23 cellular contexts compared by ENCODE assay signal in genomic region chr12:98935847-98936246, GRCh38.
A peak's percentile ranks its signal among the peaks of the same experiment; 100 is the strongest.
DNase-seq lines count a peak whose midpoint lies in the region; ATAC-seq and TF ChIP-seq lines count a peak whose summit lies in the region.
"Had no signal": no experiment of that assay in that cellular context is flagged by ENCODE, and none has a peak within 500 bp of the region (broad histone marks: within the 10 kb centered on the region; RNA-seq: fewer than 3 reads in every experiment).

No MANE protein-coding gene starts in this region.

- dilution Hi-C loops in IMR-90 (cut with HindIII; ENCODE audit: low sequenced_read_pairs, unreplicated experiment): no loop called here

- H3K18ac ChIP-seq in IMR-90 (ENCODE audit: low read depth, low read length): no peak overlapping the region

- no peaks in the 10 kb centered on the region for H3K27me3 ChIP-seq in IMR-90 (ENCODE audit: control insufficient read depth, insufficient read depth, low read length)
- H3K27me3 ChIP-seq in adipocyte (replicated peaks; ENCODE audit: control insufficient read depth, insufficient read depth, low read length): no peaks in the 10 kb centered on the region
- H3K27me3 ChIP-seq: BE2C, BLaER1 had no signal

- intact Hi-C loops in IMR-90 (cut with micrococcal nuclease): loop anchor here (10.0 kb wide), 1 partner anchor 211 kb away; no protein-coding TSS in a partner anchor

- H3K14ac ChIP-seq in IMR-90 (replicated peaks; ENCODE audit: low read depth, low read length): no peak overlapping the region

- H3K4me1 ChIP-seq in IMR-90 (ENCODE audit: control insufficient read depth, insufficient read depth, low read length) (no peaks in the 10 kb centered on the region), adipocyte (ENCODE audit: control insufficient read depth, insufficient read depth, low read length) (peaks cover 7% of the 10 kb centered on the region)
- H3K4me1 ChIP-seq: BE2C, BLaER1 had no signal

- no peak for TF ChIP-seq RAD21 in IMR-90 (IDR thresholded peaks at IDR 0.05; ENCODE audit: low read length)

- no peak overlapping the region for H3K4me3 ChIP-seq in IMR-90 (ENCODE audit: insufficient read depth, low read depth, low read length)
- H3K4me3 ChIP-seq in adipocyte (ENCODE audit: low read length): no peak overlapping the region
- H3K4me3 ChIP-seq in fibroblast of the aortic adventitia (ENCODE audit: low read depth, low read length): no peak overlapping the region
- H3K4me3 ChIP-seq: BLaER1, GM12878 had no signal

- CTCF ChIA-PET in IMR-90 (lab: Yijun Ruan, JAX): interaction anchor here (1.0 kb wide), 1 partner anchor 63 kb away, joined by 3 read pairs; no protein-coding TSS in a partner anchor

- H3K9me3 ChIP-seq in IMR-90 (ENCODE audit: control insufficient read depth, insufficient read depth, low read length) (no peaks in the 10 kb centered on the region), adipocyte (ENCODE audit: control insufficient read depth, low read length) (peaks cover 6% of the 10 kb centered on the region)
- H3K9me3 ChIP-seq: BE2C had no signal

- no peak overlapping the region for H3K4ac ChIP-seq in IMR-90 (ENCODE audit: low read depth, low read length)

- no peak overlapping the region for H3K56ac ChIP-seq in IMR-90 (ENCODE audit: extremely low read depth, insufficient read depth, low read length)

- in situ Hi-C loops in IMR-90 (cut with MboI; ENCODE audit: low sequenced_read_pairs): no loop called here

- no peak overlapping the region for H3K9ac ChIP-seq in IMR-90 (ENCODE audit: low read depth, low read length)
- no peak overlapping the region for H3K9ac ChIP-seq in adipocyte (ENCODE audit: low read length)
- H3K9ac ChIP-seq: BLaER1 had no signal

- H2BK20ac ChIP-seq in IMR-90 (ENCODE audit: low read depth, low read length): no peak overlapping the region

- no peak overlapping the region for H3K4me2 ChIP-seq in IMR-90 (ENCODE audit: low read depth, low read length)
- H3K4me2 ChIP-seq: BLaER1 had no signal

- no peak overlapping the region for H2AK9ac ChIP-seq in IMR-90 (replicated peaks; ENCODE audit: low read depth, low read length, poor library complexity)

- H4K8ac ChIP-seq in IMR-90 (ENCODE audit: low read depth in 2 of 2, low read length in 2 of 2): no peak overlapping the region

- no peak overlapping the region for H2BK15ac ChIP-seq in IMR-90 (ENCODE audit: low read depth, low read length)

- no peak for DNase-seq in IMR-90
- peak; percentile 24 for DNase-seq in adipocyte (ENCODE audit: low read depth)
- DNase-seq in fibroblast of the aortic adventitia (ENCODE audit: low read depth): peak; percentile 8
- DNase-seq in NCI-H82 (lab: John Stamatoyannopoulos, UW): no peak
- DNase-seq: 8988T; ACHN; BE2C; C1 segment of cervical spinal cord; CD4-positive, alpha-beta memory T cell; CD4-positive, CD25-positive, alpha-beta regulatory T cell; CD8-positive, alpha-beta memory T cell; COR-L47; DMS 273 treated with DMSO at 0.1 percent for 48 hours; DMS153; DMS53; DMS79; DND-41; EL; GDM1 had no signal

- H3K79me1 ChIP-seq in IMR-90 (ENCODE audit: low read depth in 1 of 2, low read length in 2 of 2): no peaks in the 10 kb centered on the region

- no peak for TF ChIP-seq CTCF in IMR-90 (conservative IDR thresholded peaks at IDR 0.05; ENCODE audit: low read depth, low read length)
- TF ChIP-seq CTCF in fibroblast of the aortic adventitia (IDR thresholded peaks at IDR 0.05; ENCODE audit: insufficient read depth, low read length): no peak

- H2BK120ac ChIP-seq in IMR-90 (ENCODE audit: low read depth, low read length): no peak overlapping the region

- no peak overlapping the region for H4K91ac ChIP-seq in IMR-90 (ENCODE audit: insufficient read depth, low read depth, low read length)

- H3K36me3 ChIP-seq in IMR-90 (ENCODE audit: control insufficient read depth, insufficient read depth, low read length) (no peaks in the 10 kb centered on the region), adipocyte (ENCODE audit: control insufficient read depth, insufficient read depth, low read length, severe bottlenecking) (no peaks in the 10 kb centered on the region)
- H3K36me3 ChIP-seq: BE2C had no signal

- H3K9me1 ChIP-seq in IMR-90 (ENCODE audit: insufficient read depth, low read length): no peaks in the 10 kb centered on the region

- no peak for TF ChIP-seq POLR2A in IMR-90 (IDR thresholded peaks at IDR 0.05; ENCODE audit: low read depth, low read length)

- H4K20me1 ChIP-seq in IMR-90 (ENCODE audit: insufficient read depth, low read length): no peaks in the 10 kb centered on the region
- H4K20me1 ChIP-seq: BLaER1 had no signal

- H2AFZ ChIP-seq in IMR-90 (replicated peaks; ENCODE audit: low read length, poor library complexity): no peak overlapping the region

- H3K27ac ChIP-seq in IMR-90 (ENCODE audit: insufficient read depth, low read length): no peak overlapping the region
- H3K27ac ChIP-seq: BLaER1 had no signal

- H2AK5ac ChIP-seq in IMR-90 (ENCODE audit: low read depth, low read length): no peak overlapping the region

- H4K5ac ChIP-seq in IMR-90 (ENCODE audit: low read depth, low read length): no peak overlapping the region

- no CpG with 5 or more reads among the region's 2 CpGs for WGBS in IMR-90 (ENCODE audit: extremely low coverage in 2 of 2, insufficient read length in 1 of 2), 2 experiments

- BruUV-seq in IMR-90 (replicated peaks; lab: Mats Ljungman, UMichigan): no TSS peak

- H3K23ac ChIP-seq in IMR-90 (ENCODE audit: low read depth, low read length): no peak overlapping the region

- POLR2A ChIA-PET in IMR-90 (lab: Charles Lee; ENCODE audit: unreplicated experiment): no interaction called here

- ATAC-seq in IMR-90 (ENCODE audit: low read depth): no peak
- no peak for ATAC-seq in HG02884 (IDR thresholded peaks at IDR 0.05; ENCODE audit: unreplicated experiment)
- ATAC-seq in GM21619 (IDR thresholded peaks at IDR 0.05; ENCODE audit: unreplicated experiment): no peak
- ATAC-seq: GM12878 had no signal

- no peak overlapping the region for H2BK5ac ChIP-seq in IMR-90 (ENCODE audit: low read depth, low read length, poor library complexity, severe bottlenecking)

TF ChIP-seq in IMR-90, 13 proteins besides CTCF, POLR2A, EP300 and RAD21:
- TF ChIP-seq CEBPB (IDR thresholded peaks at IDR 0.05; ENCODE audit: low read depth, low read length): 0 out of 2 replicates have a peak, but pooled peaks have one; percentile 33
- TF ChIP-seq, protein P1, sequence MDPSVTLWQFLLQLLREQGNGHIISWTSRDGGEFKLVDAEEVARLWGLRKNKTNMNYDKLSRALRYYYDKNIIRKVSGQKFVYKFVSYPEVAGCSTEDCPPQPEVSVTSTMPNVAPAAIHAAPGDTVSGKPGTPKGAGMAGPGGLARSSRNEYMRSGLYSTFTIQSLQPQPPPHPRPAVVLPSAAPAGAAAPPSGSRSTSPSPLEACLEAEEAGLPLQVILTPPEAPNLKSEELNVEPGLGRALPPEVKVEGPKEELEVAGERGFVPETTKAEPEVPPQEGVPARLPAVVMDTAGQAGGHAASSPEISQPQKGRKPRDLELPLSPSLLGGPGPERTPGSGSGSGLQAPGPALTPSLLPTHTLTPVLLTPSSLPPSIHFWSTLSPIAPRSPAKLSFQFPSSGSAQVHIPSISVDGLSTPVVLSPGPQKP (IDR thresholded peaks at IDR 0.05; ENCODE audit: borderline replicate concordance, low read depth, low read length): no peak

Comparison
In these comparisons a context has a peak if more than half of its experiments do, and no peak if none do; other contexts are left out.
1. DNase-seq: peak in adipocyte (single experiment) and fibroblast of the aortic adventitia (single experiment); none in IMR-90 (single experiment) and NCI-H82 (single experiment).